In the genomic region with DNA sequence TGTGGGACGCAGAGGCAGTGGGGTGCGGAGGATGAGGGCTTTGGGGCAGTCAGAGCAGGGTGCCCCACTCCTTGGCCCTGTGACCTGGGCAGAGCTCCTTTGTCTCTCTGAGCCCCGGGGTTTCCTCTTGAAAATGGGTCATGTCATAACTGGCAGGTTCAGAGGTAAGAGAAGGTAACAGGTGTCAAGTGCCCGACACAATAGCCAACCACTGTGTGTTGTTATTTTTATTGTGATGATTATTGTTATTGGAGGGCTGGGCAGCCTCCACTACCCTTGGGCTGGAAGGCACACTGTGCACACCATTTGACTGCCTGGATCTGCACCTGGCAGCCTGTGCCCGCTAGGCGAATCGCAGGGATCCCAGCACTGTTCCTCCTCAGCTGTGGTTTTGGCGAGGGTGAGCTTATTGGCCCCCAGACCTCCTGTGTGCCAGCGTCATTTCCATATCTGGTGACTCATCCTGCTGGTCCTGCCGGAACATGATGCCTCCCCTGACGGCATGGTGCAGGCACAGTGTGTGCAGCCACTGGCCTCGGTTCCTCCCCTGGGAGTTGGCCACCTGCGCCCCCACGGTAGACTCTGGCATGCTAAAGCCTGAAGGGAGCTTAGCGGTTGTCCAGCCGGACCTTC, we compare ENCODE assay signal across 8 cellular contexts. TPM values are rescaled to one million over a fixed set of nuclear protein-coding genes. Genes with fewer than 3 reads are reported as not detected.
DNase-seq lines count a peak whose midpoint lies in the region; ATAC-seq and TF ChIP-seq lines count a peak whose summit lies in the region.

No MANE protein-coding gene starts in this region.

- H3K27me3 ChIP-seq in heart left ventricle = no peaks in the 10 kb centered on the region
- H3K27me3 ChIP-seq in left ventricle myocardium inferior (ENCODE audit: low read depth) = no peaks in the 10 kb centered on the region
- H3K27me3 ChIP-seq in tibial nerve = no peaks in the 10 kb centered on the region

- H3K36me3 ChIP-seq in heart left ventricle (no peaks in the 10 kb centered on the region), left ventricle myocardium inferior (no peaks in the 10 kb centered on the region), tibial nerve (peaks cover 0 to 5% (median 0%) of the 10 kb centered on the region in 3 donors)

- intact Hi-C loops in heart left ventricle (cut with DNase I) (no loop called here), left ventricle myocardium inferior (cut with micrococcal nuclease) (no loop called here)

- peak in 3 of 4 donors; percentile 15 to 28 (median 23) for ATAC-seq in heart left ventricle

- peak overlapping the region in 2 of 12 donors; percentile 28 to 57 for H3K27ac ChIP-seq in heart left ventricle
- no peak overlapping the region for H3K27ac ChIP-seq in left ventricle myocardium inferior (replicated peaks)
- H3K27ac ChIP-seq in tibial nerve = peak overlapping the region; percentile 77 to 97 (median 88)

- peak in 1 of 2 donors; percentile 86 for TF ChIP-seq EP300 in tibial nerve (IDR thresholded peaks at IDR 0.05)

- DNase-seq in heart left ventricle (no peak), left ventricle myocardium inferior (no peak), SHP77 treated with DMSO at 0.1 percent for 48 hours (lab: John Stamatoyannopoulos, UW) (peak; percentile 35), fibroblast of peridontal ligament (ENCODE audit: extremely low read depth) (peak; percentile 18), tibial nerve (ENCODE audit: low spot score in 2 of 2) (no peak), foreskin melanocyte (no peak), T-helper 9 cell (no peak), HT-29 (ENCODE audit: low spot score) (no peak)

- H3K9me3 ChIP-seq in heart left ventricle (no peaks in the 10 kb centered on the region), left ventricle myocardium inferior (replicated peaks) (no peaks in the 10 kb centered on the region), tibial nerve (no peaks in the 10 kb centered on the region)

- H3K4me3 ChIP-seq in heart left ventricle (no peak overlapping the region), left ventricle myocardium inferior (no peak overlapping the region), tibial nerve (no peak overlapping the region)

- WGBS in heart left ventricle, 4 donors = 69 to 85% (median 82%) methylated on average over 6 to 16 of the region's 16 CpGs
- WGBS in tibial nerve, 2 donors = 44 to 51% methylated on average over 10 to 16 of the region's 16 CpGs

- TF ChIP-seq CTCF in heart left ventricle (IDR thresholded peaks at IDR 0.05) (no peak), left ventricle myocardium inferior (IDR thresholded peaks at IDR 0.05; ENCODE audit: borderline replicate concordance) (no peak), tibial nerve (IDR thresholded peaks at IDR 0.05) (no peak)

- TF ChIP-seq POLR2A in heart left ventricle (IDR thresholded peaks at IDR 0.05) (no peak), tibial nerve (IDR thresholded peaks at IDR 0.05) (peak; percentile 36 to 50)

- H3K4me1 ChIP-seq in heart left ventricle (peaks cover 0 to 8% (median 0%) of the 10 kb centered on the region in 12 donors), left ventricle myocardium inferior (peaks cover 14% of the 10 kb centered on the region), tibial nerve (peaks cover 0 to 79% (median 20%) of the 10 kb centered on the region in 4 donors)

RNA-seq across cellular contexts. Expression of a gene that starts 15.4 kb away (rescaled TPM):
- total RNA-seq in heart left ventricle (1 to 10 TPM in 5 of 9 donors, under 1 TPM in 4; 0.43 to 7.6 (median 1.1) TPM), left ventricle myocardium inferior (1.2 TPM), tibial nerve (10 to 100 TPM; 59.9 to 94.0 (median 84.2) TPM)
- polyA plus RNA-seq in heart left ventricle = 1 to 10 TPM in 1 of 2 donors, under 1 TPM in 1; 0.82 to 1.8 TPM
- total RNA-seq in HT-29 (2014; rRNA removed; shearing (Covaris generic)) = not detected in 2 replicates

RNA-seq across cellular contexts. Expression of a gene that starts 46.3 kb away (rescaled TPM):
- 100 to 1,000 TPM in 1 of 9 donors, 10 to 100 TPM in 8; 60.7 to 120 (median 77.5) TPM for total RNA-seq in heart left ventricle
- polyA plus RNA-seq in heart left ventricle = 100 to 1,000 TPM; 140 to 218 TPM
- 79.3 TPM for total RNA-seq in left ventricle myocardium inferior
- 100 to 1,000 TPM in 3 of 4 donors, 10 to 100 TPM in 1; 54.7 to 181 (median 120) TPM for total RNA-seq in tibial nerve
- 122 and 144 TPM in 2 replicates for total RNA-seq in HT-29 (2014; rRNA removed; shearing (Covaris generic))

RNA-seq across cellular contexts. Expression of a gene that starts 46.4 kb away (rescaled TPM):
- total RNA-seq in heart left ventricle (under 1 TPM in 7 of 9 donors, not detected in 2; 0.16 to 0.80 (median 0.44) TPM), left ventricle myocardium inferior (0.82 TPM), tibial nerve (under 1 TPM in 1 of 4 donors, not detected in 3; 0.21 TPM)
- under 1 TPM; 0.37 to 0.65 TPM for polyA plus RNA-seq in heart left ventricle
- not detected in 2 replicates for total RNA-seq in HT-29 (2014; rRNA removed; shearing (Covaris generic))

RNA-seq across cellular contexts. Expression of a gene that starts 57.4 kb away (rescaled TPM):
- total RNA-seq in heart left ventricle (10 to 100 TPM; 18.8 to 39.5 (median 22.2) TPM), left ventricle myocardium inferior (21.1 TPM), tibial nerve (10 to 100 TPM; 32.1 to 49.8 (median 44.2) TPM)
- 10 to 100 TPM; 26.5 to 41.5 TPM for polyA plus RNA-seq in heart left ventricle
- total RNA-seq in HT-29 (2014; rRNA removed; shearing (Covaris generic)) = 49.5 and 52.5 TPM in 2 replicates

Comparison
In these comparisons a context has a peak if more than half of its experiments do, and no peak if none do; other contexts are left out.
1. DNase-seq: peak in SHP77 treated with DMSO at 0.1 percent for 48 hours (single experiment) and fibroblast of peridontal ligament (single experiment); none in heart left ventricle (0 of 5), left ventricle myocardium inferior (single experiment), tibial nerve (0 of 2), foreskin melanocyte (single experiment), T-helper 9 cell (single experiment) and HT-29 (single experiment).
2. POLR2A ChIP-seq: peak in tibial nerve (2 of 2); none in heart left ventricle (0 of 2).
3. RNA of a gene that starts 15.4 kb away (total RNA-seq): 59.9 to 94.0 TPM in tibial nerve; 1.2 TPM in left ventricle myocardium inferior (single experiment), 0.43 to 7.6 TPM in heart left ventricle and not detected in HT-29; every median in the first group is over 4 times any median in the second.